8 cellular contexts compared by ENCODE assay signal in the genomic region with DNA sequence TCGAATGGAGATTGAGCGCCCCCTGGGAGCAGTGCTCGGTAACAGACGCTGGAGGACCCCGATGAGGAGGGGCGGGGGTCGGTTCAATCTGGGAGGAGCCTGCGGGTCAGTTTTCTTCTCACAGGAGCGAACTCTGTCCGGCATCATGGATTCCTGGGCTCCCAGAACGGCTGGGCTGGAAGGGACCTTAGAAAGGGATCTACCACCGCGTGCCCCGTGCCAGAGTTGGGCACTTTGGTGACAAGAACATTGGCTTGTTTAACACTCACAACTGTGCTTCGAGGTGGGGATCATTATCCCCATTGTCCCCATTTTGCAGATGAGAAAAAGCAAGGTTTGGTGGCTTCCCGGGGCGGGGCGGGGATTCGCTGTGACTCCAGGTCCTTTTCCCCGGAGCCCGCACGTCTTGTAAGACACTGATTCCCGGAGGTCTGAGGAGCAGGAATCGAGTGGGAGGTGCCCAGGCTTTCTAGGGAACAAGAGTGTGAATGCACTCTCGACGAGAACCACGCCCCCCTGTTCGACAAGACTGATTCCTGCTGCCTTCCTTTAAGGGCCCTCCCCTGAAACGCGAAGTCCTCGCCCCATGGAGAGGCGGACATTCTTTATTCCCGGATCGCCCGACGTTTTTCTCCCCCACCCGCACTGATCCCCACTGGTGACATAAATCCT. TPM values are rescaled to one million over a fixed set of nuclear protein-coding genes. Genes with fewer than 3 reads are reported as not detected.
DNase-seq lines count a peak whose midpoint lies in the region; ATAC-seq, FAIRE-seq and TF ChIP-seq lines count a peak whose summit lies in the region.

No MANE protein-coding gene starts in this region.

- TF ChIP-seq EP300 in suprapubic skin (IDR thresholded peaks at IDR 0.05), result no peak

- TF ChIP-seq CTCF in omental fat pad (IDR thresholded peaks at IDR 0.05) (peak in 2 of 3 donors; percentile 3 to 64), suprapubic skin (IDR thresholded peaks at IDR 0.05) (peak; percentile 87 to 91)

- ATAC-seq in activated naive CD4-positive, alpha-beta T cell treated with anti-CD3 and anti-CD28 coated beads, Interleukin-2, amount 50 U/mL, for 72 hours, result peak; percentile 4 to 6
- peak; percentile 39 for ATAC-seq in omental fat pad (ENCODE audit: low FRiP score)

- DNase-seq in A172 (ENCODE audit: low spot score) (peak; percentile 60), GM18507 (ENCODE audit: extremely low spot score, insufficient read length, low read depth) (peak; percentile 39), NAMALWA (ENCODE audit: low spot score) (peak; percentile 95), SK-N-MC (ENCODE audit: low read depth, low spot score) (peak; percentile 58), glomerular visceral epithelial cell (ENCODE audit: extremely low spot score) (peak; percentile 86), omental fat pad (ENCODE audit: low spot score) (peak; percentile 87), suprapubic skin (ENCODE audit: low spot score in 2 of 2) (peak; percentile 93 to 97)
- peak; percentile 80 to 91 for DNase-seq in activated naive CD4-positive, alpha-beta T cell treated with anti-CD3 and anti-CD28 coated beads, Interleukin-2, amount 50 U/mL, for 72 hours (ENCODE audit: low spot score in 2 of 2)

- no peaks in the 10 kb centered on the region for H3K9me3 Mint-ChIP-seq in activated naive CD4-positive, alpha-beta T cell treated with anti-CD3 and anti-CD28 coated beads, Interleukin-2, amount 50 U/mL, for 72 hours

- H3K4me1 ChIP-seq in suprapubic skin, result peaks cover 27% of the 10 kb centered on the region

- H3K27ac Mint-ChIP-seq in activated naive CD4-positive, alpha-beta T cell treated with anti-CD3 and anti-CD28 coated beads, Interleukin-2, amount 50 U/mL, for 72 hours, result peak overlapping the region; percentile 97 to 100

- H3K36me3 ChIP-seq in SK-N-MC (ENCODE audit: insufficient read depth, low read length) (no peaks in the 10 kb centered on the region), suprapubic skin (peaks cover 11% of the 10 kb centered on the region)

- peak; percentile 84 for FAIRE-seq in GM18507 (lab: Jason Lieb, UNC)

- peaks cover 0 to 5% of the 10 kb centered on the region in 2 donors for H3K36me3 Mint-ChIP-seq in activated naive CD4-positive, alpha-beta T cell treated with anti-CD3 and anti-CD28 coated beads, Interleukin-2, amount 50 U/mL, for 72 hours

- 0% methylated on average over 35 of the region's 37 CpGs for WGBS in suprapubic skin

- H3K27ac ChIP-seq in SK-N-MC, result peak overlapping the region; percentile 74; the same call in 1 of the 2 replicates
- H3K27ac ChIP-seq in suprapubic skin, result peak overlapping the region; percentile 93

- no peaks in the 10 kb centered on the region for H3K27me3 ChIP-seq in suprapubic skin

- H3K9ac ChIP-seq in SK-N-MC (ENCODE audit: insufficient read length), result peak overlapping the region; percentile 68

- H3K9me3 ChIP-seq in SK-N-MC (ENCODE audit: low read depth, low read length) (no peaks in the 10 kb centered on the region), suprapubic skin (no peaks in the 10 kb centered on the region)

- H3K4me3 ChIP-seq in SK-N-MC, result peak overlapping the region; percentile 94
- peak overlapping the region; percentile 73 for H3K4me3 ChIP-seq in suprapubic skin

- peak in 1 of 2 donors; percentile 20 for TF ChIP-seq POLR2A in suprapubic skin (IDR thresholded peaks at IDR 0.05)

RNA-seq across cellular contexts. Expression of a gene that starts 1.5 kb away (rescaled TPM):
- total RNA-seq in A172 (2014; rRNA removed; shearing (Covaris generic)), result 18.7 and 32.5 TPM in 2 replicates
- 10 to 100 TPM; 24.4 to 36.4 TPM for total RNA-seq in activated naive CD4-positive, alpha-beta T cell treated with anti-CD3 and anti-CD28 coated beads, Interleukin-2, amount 50 U/mL, for 72 hours
- total RNA-seq in omental fat pad (1 to 10 TPM; 4.7 to 9.1 (median 6.9) TPM), suprapubic skin (10 to 100 TPM; 21.7 to 28.7 (median 24.5) TPM)

RNA-seq across cellular contexts. Expression of a gene that starts 25.5 kb away (rescaled TPM):
- total RNA-seq in A172 (2014; rRNA removed; shearing (Covaris generic)), result 1.9 and 2.3 TPM in 2 replicates
- under 1 TPM; 0.29 to 0.96 TPM for total RNA-seq in activated naive CD4-positive, alpha-beta T cell treated with anti-CD3 and anti-CD28 coated beads, Interleukin-2, amount 50 U/mL, for 72 hours
- 1 to 10 TPM; 1.7 to 3.5 (median 2.3) TPM for total RNA-seq in omental fat pad
- 1 to 10 TPM in 1 of 4 donors, under 1 TPM in 3; 0.30 to 1.3 (median 0.71) TPM for total RNA-seq in suprapubic skin

RNA-seq across cellular contexts. Expression of a gene that starts 27.0 kb away (rescaled TPM):
- 46.4 and 50.8 TPM in 2 replicates for total RNA-seq in A172 (2014; rRNA removed; shearing (Covaris generic))
- total RNA-seq in activated naive CD4-positive, alpha-beta T cell treated with anti-CD3 and anti-CD28 coated beads, Interleukin-2, amount 50 U/mL, for 72 hours, result 10 to 100 TPM in 1 of 2 donors, 1 to 10 TPM in 1; 7.3 to 17.1 TPM
- total RNA-seq in omental fat pad (10 to 100 TPM; 15.5 to 42.6 (median 33.9) TPM), suprapubic skin (10 to 100 TPM; 25.7 to 41.0 (median 32.7) TPM)

RNA-seq across cellular contexts. Expression of a gene that starts 28.0 kb away (rescaled TPM):
- 57.3 and 60.8 TPM in 2 replicates for total RNA-seq in A172 (2014; rRNA removed; shearing (Covaris generic))
- 10 to 100 TPM; 27.3 to 45.9 TPM for total RNA-seq in activated naive CD4-positive, alpha-beta T cell treated with anti-CD3 and anti-CD28 coated beads, Interleukin-2, amount 50 U/mL, for 72 hours
- total RNA-seq in omental fat pad (10 to 100 TPM; 17.4 to 37.0 (median 22.2) TPM), suprapubic skin (10 to 100 TPM; 32.3 to 47.2 (median 43.9) TPM)

RNA-seq across cellular contexts. Expression of a gene that starts 35.7 kb away (rescaled TPM):
- 3.5 and 3.8 TPM in 2 replicates for total RNA-seq in A172 (2014; rRNA removed; shearing (Covaris generic))
- 10 to 100 TPM; 24.5 to 34.1 TPM for total RNA-seq in activated naive CD4-positive, alpha-beta T cell treated with anti-CD3 and anti-CD28 coated beads, Interleukin-2, amount 50 U/mL, for 72 hours
- total RNA-seq in omental fat pad (10 to 100 TPM in 2 of 4 donors, 1 to 10 TPM in 2; 5.3 to 13.6 (median 9.2) TPM), suprapubic skin (10 to 100 TPM; 12.5 to 14.7 (median 13.7) TPM)

Comparison
In these comparisons a context has a peak if more than half of its experiments do, and no peak if none do; other contexts are left out.
1. Peak in every context shown above with its lines: DNase-seq, ATAC-seq, H3K4me3 ChIP-seq and H3K27ac ChIP-seq.
2. DNase-seq: peak in every context shown above with its lines; median percentile 95 in NAMALWA; 95 in suprapubic skin; 87 in omental fat pad; 86 in glomerular visceral epithelial cell; 86 in activated naive CD4-positive, alpha-beta T cell treated with anti-CD3 and anti-CD28 coated beads, Interleukin-2, amount 50 U/mL, for 72 hours; 60 in A172; 58 in SK-N-MC; 39 in GM18507.